1 cellular context compared by ENCODE assay signal in genomic region chr1:204431310-204432184, GRCh38.
TF ChIP-seq lines count a peak whose summit lies in the region.

No MANE protein-coding gene starts in this region.

TF ChIP-seq in HepG2, 621 proteins besides CTCF, POLR2A, EP300 and RAD21 (continued from another document):
- TF ChIP-seq TARDBP (CRISPR knock-in tag; IDR thresholded peaks at IDR 0.05) (0 out of 2 replicates have a peak, but pooled peaks have one; percentile 20), SP1 (IDR thresholded peaks at IDR 0.05) (no peak), SP1 (CRISPR knock-in tag; IDR thresholded peaks at IDR 0.05) (no peak), CEBPB (IDR thresholded peaks at IDR 0.05; ENCODE audit: borderline replicate concordance, low read depth, low read length) (peak; percentile 33; the same call in 1 of the 2 replicates), ARID3A (IDR thresholded peaks at IDR 0.05; ENCODE audit: low read depth, low read length) (0 out of 2 replicates have a peak, but pooled peaks have one; percentile 26), ZNF781 (CRISPR knock-in tag; IDR thresholded peaks at IDR 0.05; ENCODE audit: borderline replicate concordance, not compliant biosample characterization) (no peak), STAG1 (CRISPR knock-in tag; IDR thresholded peaks at IDR 0.05) (peak; percentile 51), ZHX2 (IDR thresholded peaks at IDR 0.05; ENCODE audit: low read depth) (no peak), ZHX2 (CRISPR knock-in tag; IDR thresholded peaks at IDR 0.05; ENCODE audit: borderline replicate concordance) (no peak), REPIN1 (CRISPR knock-in tag; IDR thresholded peaks at IDR 0.05; ENCODE audit: borderline replicate concordance, low read depth) (0 out of 2 replicates have a peak, but pooled peaks have one; percentile 18)
- TF ChIP-seq, protein P1, sequence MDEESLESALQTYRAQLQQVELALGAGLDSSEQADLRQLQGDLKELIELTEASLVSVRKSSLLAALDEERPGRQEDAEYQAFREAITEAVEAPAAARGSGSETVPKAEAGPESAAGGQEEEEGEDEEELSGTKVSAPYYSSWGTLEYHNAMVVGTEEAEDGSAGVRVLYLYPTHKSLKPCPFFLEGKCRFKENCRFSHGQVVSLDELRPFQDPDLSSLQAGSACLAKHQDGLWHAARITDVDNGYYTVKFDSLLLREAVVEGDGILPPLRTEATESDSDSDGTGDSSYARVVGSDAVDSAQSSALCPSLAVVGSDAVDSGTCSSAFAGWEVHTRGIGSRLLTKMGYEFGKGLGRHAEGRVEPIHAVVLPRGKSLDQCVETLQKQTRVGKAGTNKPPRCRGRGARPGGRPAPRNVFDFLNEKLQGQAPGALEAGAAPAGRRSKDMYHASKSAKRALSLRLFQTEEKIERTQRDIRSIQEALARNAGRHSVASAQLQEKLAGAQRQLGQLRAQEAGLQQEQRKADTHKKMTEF (CRISPR knock-in tag; IDR thresholded peaks at IDR 0.05) = no peak
